ENCODE assay signal across 14 cellular contexts in the genomic region with DNA sequence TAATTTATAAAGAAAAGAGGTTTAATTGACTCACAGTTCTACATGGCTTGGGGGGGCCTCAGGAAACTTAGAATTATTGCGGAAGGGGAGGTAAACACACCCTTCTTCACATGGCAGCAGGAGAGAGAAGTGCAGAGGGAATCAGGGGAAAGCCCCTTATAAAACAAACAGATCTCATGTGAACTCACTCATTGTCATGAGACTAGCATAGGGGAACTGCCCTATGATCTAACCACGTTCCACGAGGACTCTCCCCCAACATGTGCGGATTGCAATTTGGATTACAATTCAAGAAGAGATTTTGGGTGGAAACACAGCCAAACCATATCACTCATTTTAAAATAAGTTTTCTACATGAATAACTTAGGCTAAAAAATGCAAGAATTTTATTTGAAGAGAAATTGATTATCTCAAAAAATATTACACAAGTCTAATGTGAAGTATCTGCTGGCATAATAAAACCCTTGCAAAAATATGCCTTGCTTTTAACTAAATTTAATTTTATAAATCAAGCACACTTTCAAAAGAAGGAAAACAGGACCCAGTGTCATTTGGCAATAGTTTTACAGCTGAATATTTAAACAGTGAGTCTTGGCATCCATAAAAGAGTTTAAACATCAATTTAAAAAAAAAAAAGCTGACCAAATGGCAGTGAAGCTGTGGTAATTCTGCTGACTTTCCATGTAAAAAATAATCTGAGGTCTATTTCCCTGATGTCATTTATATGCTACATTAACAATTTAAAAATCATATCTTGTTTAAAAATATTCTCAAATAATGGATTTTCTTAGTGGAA.
DNase-seq lines count a peak whose midpoint lies in the region; ATAC-seq, FAIRE-seq and TF ChIP-seq lines count a peak whose summit lies in the region.
"Had no signal": no experiment of that assay in that cellular context is flagged by ENCODE, and none has a peak within 500 bp of the region (broad histone marks: within the 10 kb centered on the region; RNA-seq: fewer than 3 reads in every experiment).

No MANE protein-coding gene starts in this region.

- H3K4me3 ChIP-seq in AG09309 (ENCODE audit: control insufficient read depth, low read depth, low read length) (no peak overlapping the region), HAP-1 (no peak overlapping the region)

- no peak for TF ChIP-seq CTCF in AG09309 (IDR thresholded peaks at IDR 0.05; ENCODE audit: control insufficient read depth, insufficient read depth, low read depth, low read length, missing control alignments)

- in situ Hi-C loops in HAP-1 (cut with MboI; ENCODE audit: low sequenced_read_pairs) = no loop called here

- H3K4me1 ChIP-seq in HAP-1 = no peaks in the 10 kb centered on the region
- H3K4me1 ChIP-seq: Caco-2 had no signal

- no peaks in the 10 kb centered on the region; the same call in 1 of the 2 replicates for H3K9me3 ChIP-seq in HAP-1

- DNase-seq in AG09309 (ENCODE audit: low read depth) (peak; percentile 28), NCI-H446 (lab: John Stamatoyannopoulos, UW) (peak; percentile 53 to 68), sciatic nerve (ENCODE audit: low spot score) (no peak), NCI-H1092 treated with DMSO at 0.1 percent for 48 hours (lab: John Stamatoyannopoulos, UW) (no peak), HAP-1 (ENCODE audit: low spot score in 2 of 2) (no peak)
- no peak for DNase-seq in activated CD8-positive, alpha-beta memory T cell treated with anti-CD3 and anti-CD28 coated beads for 24 hours
- DNase-seq: Caco-2, H9, NCI-H187, NCI-H226, NCI-H526 treated with DMSO at 0.1 percent for 48 hours, SHP77 had no signal

- H3K27me3 ChIP-seq in HAP-1 (ENCODE audit: low read depth) = no peaks in the 10 kb centered on the region

- H3K36me3 ChIP-seq in HAP-1 (replicated peaks) = no peaks in the 10 kb centered on the region

- intact Hi-C loops in sciatic nerve (cut with DNase I) = no loop called here

- FAIRE-seq in islet of Langerhans (lab: Jason Lieb, UNC) = peak; percentile 71

- ATAC-seq in sciatic nerve = peak; percentile 93
- no peak for ATAC-seq in HG02885 (IDR thresholded peaks at IDR 0.05; ENCODE audit: poor library complexity, unreplicated experiment)

Comparison
In these comparisons a context has a peak if more than half of its experiments do, and no peak if none do; other contexts are left out.
1. DNase-seq: peak in AG09309 (single experiment) and NCI-H446 (2 of 2); none in sciatic nerve (single experiment), NCI-H1092 treated with DMSO at 0.1 percent for 48 hours (single experiment), activated CD8-positive, alpha-beta memory T cell treated with anti-CD3 and anti-CD28 coated beads for 24 hours (single experiment) and HAP-1 (0 of 2).